ENCODE assay signal across 8 cellular contexts in genomic region chr2:119702918-119703401, GRCh38. TPM values are rescaled to one million over a fixed set of nuclear protein-coding genes. Genes with fewer than 3 reads are reported as not detected.
DNase-seq lines count a peak whose midpoint lies in the region; ATAC-seq and TF ChIP-seq lines count a peak whose summit lies in the region.

No MANE protein-coding gene starts in this region.

- H3K36me3 ChIP-seq in left lung, result no peaks in the 10 kb centered on the region

- TF ChIP-seq CTCF in AG09309 (IDR thresholded peaks at IDR 0.05; ENCODE audit: control insufficient read depth, insufficient read depth, low read depth, low read length, missing control alignments) (peak; percentile 97), left lung (IDR thresholded peaks at IDR 0.05) (peak; percentile 97)

- H3K27ac ChIP-seq in left lung, result no peak overlapping the region

- no peaks in the 10 kb centered on the region for H3K27me3 ChIP-seq in left lung

- H3K4me3 ChIP-seq in AG09309 (ENCODE audit: control insufficient read depth, low read depth, low read length) (no peak overlapping the region), left lung (no peak overlapping the region)

- H3K9me3 ChIP-seq in left lung, result peaks cover 0 to 4% of the 10 kb centered on the region in 2 donors

- intact Hi-C loops in left lung (cut with DNase I), result no loop called here

- DNase-seq in AG09309 (ENCODE audit: low read depth) (no peak), NCI-H226 (peak; percentile 41), cerebellar cortex (ENCODE audit: low spot score) (peak; percentile 75), left lung (peak; percentile 76 to 93)
- peak; percentile 53 to 60 for DNase-seq in activated CD4-positive, alpha-beta T cell treated with anti-CD3 and anti-CD28 coated beads for 24 hours (ENCODE audit: low read depth in 2 of 2)
- DNase-seq in stimulated activated CD4-positive, alpha-beta T cell treated with anti-CD3 and anti-CD28 coated beads, TNF-alpha, amount 100 ng/mL, for 4 hours (ENCODE audit: low read depth in 3 of 3), result peak; percentile 35 to 46 (median 44)

- H3K4me1 ChIP-seq in left lung, result peaks cover 0 to 4% of the 10 kb centered on the region in 2 donors

- ATAC-seq in GM18519 (IDR thresholded peaks at IDR 0.05; ENCODE audit: low FRiP score, unreplicated experiment), result peak; percentile 76
- peak; percentile 79 for ATAC-seq in HG03045 (IDR thresholded peaks at IDR 0.05; ENCODE audit: unreplicated experiment)
- ATAC-seq in left lung, result peak; percentile 99

RNA-seq across cellular contexts. Expression of gene TMEM177, which starts 24.0 kb away (rescaled TPM):
- total RNA-seq in left lung, result 1 to 10 TPM; 7.5 to 9.7 TPM

RNA-seq across cellular contexts. Expression of gene PTPN4, which starts 56.8 kb away (rescaled TPM):
- total RNA-seq in left lung, result 10 to 100 TPM; 40.1 to 48.4 TPM
